ENCODE assay signal across 35 cellular contexts in the genomic region with DNA sequence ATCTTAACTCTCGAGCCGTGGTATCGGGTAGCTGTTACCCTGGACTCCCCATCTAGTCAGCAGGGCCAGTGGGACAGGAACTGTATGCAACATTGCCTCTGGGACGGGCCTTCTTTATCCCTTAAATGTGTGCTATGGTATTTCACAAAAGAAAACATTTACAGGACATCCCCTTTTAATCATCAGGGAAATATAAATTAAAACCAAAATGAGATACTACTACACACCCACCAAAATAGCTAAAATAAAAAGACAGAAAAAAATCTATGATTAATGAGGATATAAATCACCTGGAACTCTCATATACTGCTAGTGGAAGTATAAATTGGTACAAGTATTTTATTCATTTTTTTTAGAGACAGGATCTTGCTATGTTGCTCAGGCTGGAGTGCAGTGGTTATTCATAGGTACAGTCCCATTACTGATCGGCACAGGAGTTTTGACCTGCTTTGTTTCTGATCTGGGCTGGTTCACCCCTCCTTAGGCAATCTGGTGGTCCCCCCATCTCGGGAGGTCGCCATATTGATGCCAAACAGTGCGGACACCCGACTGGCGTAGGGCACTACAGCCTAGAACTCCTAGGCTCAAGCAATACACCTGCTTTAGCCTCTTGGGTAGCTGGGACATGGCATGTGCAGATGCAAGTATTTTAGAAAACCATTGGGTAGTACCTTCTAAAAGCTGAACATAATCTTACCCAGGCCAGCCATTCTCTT. TPM values are rescaled to one million over a fixed set of nuclear protein-coding genes. Genes with fewer than 3 reads are reported as not detected.
"Had no signal": no experiment of that assay in that cellular context is flagged by ENCODE, and none has a peak within 500 bp of the region (broad histone marks: within the 10 kb centered on the region; RNA-seq: fewer than 3 reads in every experiment).

No MANE protein-coding gene starts in this region.

- H3K4me1 ChIP-seq: foreskin keratinocyte had no signal

- FAIRE-seq: astrocyte, bronchial epithelial cell, colon, TTC549 had no signal

- DNase-seq: activated CD4-positive, alpha-beta memory T cell treated with anti-CD3 and anti-CD28 coated beads, Interleukin-2, amount 10 ng/mL, durations not matched to agents 7 days and 5 days; activated CD4-positive, alpha-beta T cell treated with anti-CD3 and anti-CD28 coated beads for 1 hour; activated CD4-positive, alpha-beta T cell treated with anti-CD3 and anti-CD28 coated beads for 4 hours; activated CD4-positive, alpha-beta T cell treated with anti-CD3 and anti-CD28 coated beads, Interleukin-2, amount 10 ng/mL, durations not matched to agents 7 days and 5 days; activated CD4-positive, alpha-beta T cell treated with anti-CD3 and anti-CD28 coated beads, Interleukin-2, amount 50 U/mL, for 4 hours; activated CD8-positive, alpha-beta memory T cell treated with anti-CD3 and anti-CD28 coated beads, Interleukin-2, amount 50 U/mL, for 48 hours; activated gamma-delta T cell; activated naive CD4-positive, alpha-beta T cell; activated naive CD4-positive, alpha-beta T cell treated with anti-CD3 and anti-CD28 coated beads, Interleukin-2, amount 10 ng/mL, durations not matched to agents 7 days and 5 days; activated T-cell treated with anti-CD3 and anti-CD28 coated beads for 4 hours; activated T-cell treated with anti-CD3 and anti-CD28 coated beads, Interleukin-2, amount 50 U/mL, for 24 hours; activated T-cell treated with anti-CD3 and anti-CD28 coated beads, Interleukin-2, amount 50 U/mL, for 72 hours; amniotic stem cell; anterior cingulate cortex; brain microvascular endothelial cell; cortex of kidney; dermis blood vessel endothelial cell; effector CD4-positive, alpha-beta T cell; effector memory CD8-positive, alpha-beta T cell; erythroblast; foreskin keratinocyte; gastrocnemius medialis; glutamatergic neuron; heart left ventricle; T-helper 2 cell had no signal

- H3K9me3 ChIP-seq: esophagus muscularis mucosa, gastrocnemius medialis, heart left ventricle had no signal

- H3K36me3 ChIP-seq: brain microvascular endothelial cell, esophagus muscularis mucosa, gastrocnemius medialis, heart left ventricle had no signal

- H3K27ac ChIP-seq: brain microvascular endothelial cell, esophagus muscularis mucosa, foreskin keratinocyte, gastrocnemius medialis, heart left ventricle, VCaP had no signal

- H3K27me3 ChIP-seq: esophagus muscularis mucosa, foreskin keratinocyte, gastrocnemius medialis, heart left ventricle had no signal

- ATAC-seq: activated naive CD4-positive, alpha-beta T cell treated with anti-CD3 and anti-CD28 coated beads, Interleukin-2, amount 50 U/mL, for 72 hours; activated T-cell treated with anti-CD3 and anti-CD28 coated beads, Interleukin-2, amount 50 U/mL, for 72 hours; effector memory CD8-positive, alpha-beta T cell; foreskin keratinocyte; gastrocnemius medialis; heart left ventricle; WTC11 had no signal

- H3K4me3 ChIP-seq: esophagus muscularis mucosa, gastrocnemius medialis, heart left ventricle had no signal

RNA-seq across cellular contexts. Expression of gene RSPH14, which starts 9.3 kb away (rescaled TPM):
- total RNA-seq: activated CD4-positive, alpha-beta memory T cell treated with anti-CD3 and anti-CD28 coated beads, Interleukin-2, amount 10 ng/mL, durations not matched to agents 7 days and 5 days; astrocyte; bronchial epithelial cell; cardiac septum; foreskin keratinocyte; gastrocnemius medialis; heart left ventricle; T-helper 1 cell treated with Interleukin-12 subunit alpha and Interleukin-12 subunit beta and Interleukin-4 antibody, amounts not matched to agents 30 ng/mL and 1 ng/mL, for 36 hours; WTC11 had no signal
- polyA plus RNA-seq: heart left ventricle had no signal

RNA-seq across cellular contexts. Expression of gene RAB36, which starts 12.7 kb away (rescaled TPM):
- total RNA-seq: T-helper 1 cell treated with Interleukin-12 subunit alpha and Interleukin-12 subunit beta and Interleukin-4 antibody, amounts not matched to agents 30 ng/mL and 1 ng/mL, for 36 hours had no signal
